14 cellular contexts compared by ENCODE assay signal in the genomic region with DNA sequence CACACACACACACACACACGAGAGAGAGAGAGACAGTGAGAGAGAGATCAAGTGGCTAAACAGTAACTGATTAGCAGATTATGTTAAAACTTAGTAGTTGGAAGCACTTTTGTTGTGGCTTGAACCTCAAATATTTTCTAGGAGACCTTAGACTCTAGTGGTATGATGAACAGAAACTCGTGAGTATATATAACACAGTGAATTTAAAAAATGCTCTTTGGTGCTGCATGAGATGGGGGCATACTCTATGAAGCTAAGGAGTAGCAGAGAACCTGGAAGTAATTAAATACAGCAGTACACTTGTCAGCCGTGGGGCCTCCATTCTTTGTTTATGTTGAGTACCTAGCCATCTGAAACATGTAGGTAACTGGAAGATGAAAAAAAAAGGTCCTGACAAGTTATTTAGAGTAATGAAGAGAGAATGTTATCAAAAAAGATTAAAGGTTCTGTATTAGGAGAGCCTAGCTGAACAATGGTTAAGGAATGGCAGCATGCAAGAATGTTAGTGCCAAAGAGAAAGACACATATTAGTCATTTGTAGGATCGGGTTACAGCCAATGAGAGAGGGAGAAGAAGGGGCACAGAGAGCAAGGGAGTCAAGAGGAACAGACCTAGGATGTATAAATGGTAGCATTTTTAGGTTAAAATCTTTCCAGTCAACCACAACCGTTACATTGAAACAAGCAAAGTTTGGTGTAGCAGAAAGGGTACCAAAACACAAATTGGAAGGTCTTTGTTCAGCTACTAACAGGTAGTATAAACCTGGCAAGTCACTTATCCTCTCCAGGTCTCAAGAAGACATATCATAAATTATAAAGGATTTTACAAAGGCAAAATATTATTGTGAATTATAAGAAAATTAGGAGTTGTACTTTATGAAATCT.
A peak's percentile ranks its signal among the peaks of the same experiment; 100 is the strongest.
DNase-seq lines count a peak whose midpoint lies in the region; FAIRE-seq and TF ChIP-seq lines count a peak whose summit lies in the region.
"Had no signal": no experiment of that assay in that cellular context is flagged by ENCODE, and none has a peak within 500 bp of the region (broad histone marks: within the 10 kb centered on the region; RNA-seq: fewer than 3 reads in every experiment).

No MANE protein-coding gene starts in this region.

- H3K4me3 ChIP-seq in A673 (ENCODE audit: low read depth, low read length, poor library complexity, severe bottlenecking) (no peak overlapping the region), adipocyte (ENCODE audit: low read length) (peak overlapping the region; percentile 35)

- H3K27me3 ChIP-seq in A673 (replicated peaks; ENCODE audit: insufficient read depth, low read depth, low read length, poor library complexity) (no peaks in the 10 kb centered on the region), adipocyte (replicated peaks; ENCODE audit: control insufficient read depth, insufficient read depth, low read length) (no peaks in the 10 kb centered on the region)
- H3K27me3 ChIP-seq: neutrophil had no signal

- DNase-seq in A673 (ENCODE audit: low spot score) (peak; percentile 49), HCEC 1CT (peak; percentile 88), adipocyte (ENCODE audit: low read depth) (peak; percentile 71), iris pigment epithelial cell (ENCODE audit: low read depth) (peak; percentile 84), T-helper 9 cell (no peak), NCI-H82 treated with DMSO at 0.1 percent for 48 hours (lab: John Stamatoyannopoulos, UW; ENCODE audit: unreplicated experiment) (no peak), GM19239 (ENCODE audit: insufficient read length, low spot score) (no peak)
- DNase-seq in stimulated activated naive CD4-positive, alpha-beta T cell (lab: John Stamatoyannopoulos, UW): no peak
- DNase-seq: activated T-cell treated with anti-CD3 and anti-CD28 coated beads, Interleukin-2, amount 50 U/mL, for 72 hours; CD4-positive, CD25-positive, alpha-beta regulatory T cell; Karpas-422; NCI-H82 had no signal

- peak overlapping the region; percentile 69 for H3K9ac ChIP-seq in adipocyte (ENCODE audit: low read length)

- H3K4me1 ChIP-seq in A673 (ENCODE audit: insufficient read depth, low read length, poor library complexity, severe bottlenecking): peaks cover 21% of the 10 kb centered on the region
- peaks cover 48% of the 10 kb centered on the region for H3K4me1 ChIP-seq in adipocyte (ENCODE audit: control insufficient read depth, insufficient read depth, low read length)

- H3K27ac ChIP-seq in A673 (ENCODE audit: low read depth, low read length, poor library complexity, severe bottlenecking): no peak overlapping the region
- H3K27ac ChIP-seq: neutrophil had no signal

- POLR2A ChIA-PET in A673 (lab: Charles Lee; ENCODE audit: low non-redundant PET): no interaction called here

- no peak for TF ChIP-seq CTCF in A673 (conservative IDR thresholded peaks at IDR 0.05; ENCODE audit: low read depth, low read length)

- intact Hi-C loops in A673 (cut with micrococcal nuclease; ENCODE audit: unreplicated experiment): loop anchor here (10.0 kb wide), 1 partner anchor 307 kb away; no protein-coding TSS in a partner anchor

- no TSS peak for BruUV-seq in A673 (replicated peaks; lab: Mats Ljungman, UMichigan)

- H3K36me3 ChIP-seq in A673 (ENCODE audit: insufficient read depth, low read length, poor library complexity, severe bottlenecking) (no peaks in the 10 kb centered on the region), adipocyte (ENCODE audit: control insufficient read depth, insufficient read depth, low read length, severe bottlenecking) (no peaks in the 10 kb centered on the region)
- H3K36me3 ChIP-seq: neutrophil had no signal

- no peaks in the 10 kb centered on the region for H3K9me3 ChIP-seq in A673 (ENCODE audit: low read depth, low read length, poor library complexity, severe bottlenecking)
- H3K9me3 ChIP-seq in adipocyte (ENCODE audit: control insufficient read depth, low read length): no peaks in the 10 kb centered on the region
- H3K9me3 ChIP-seq: neutrophil had no signal

- CTCF ChIA-PET in A673 (lab: Charles Lee): no interaction called here

- no peak for FAIRE-seq in GM19239 (lab: Jason Lieb, UNC)
- FAIRE-seq: GM12891 had no signal

Comparison
In these comparisons a context has a peak if more than half of its experiments do, and no peak if none do; other contexts are left out.
1. DNase-seq: peak in A673 (single experiment), HCEC 1CT (single experiment), adipocyte (single experiment) and iris pigment epithelial cell (single experiment); none in T-helper 9 cell (single experiment), NCI-H82 treated with DMSO at 0.1 percent for 48 hours (single experiment), GM19239 (single experiment) and stimulated activated naive CD4-positive, alpha-beta T cell (0 of 6).